Comparison of ENCODE assay signal across 8 cellular contexts in genomic region chr20:50930139-50931047, GRCh38. TPM values are rescaled to one million over a fixed set of nuclear protein-coding genes. Genes with fewer than 3 reads are reported as not detected.
A peak's percentile ranks its signal among the peaks of the same experiment; 100 is the strongest.
DNase-seq lines count a peak whose midpoint lies in the region; TF ChIP-seq lines count a peak whose summit lies in the region.

No MANE protein-coding gene starts in this region.

- no peak overlapping the region for H2AFZ ChIP-seq in neural cell (ENCODE audit: low read depth, low read length)

- H3F3A ChIP-seq in neural cell (ENCODE audit: insufficient read depth, low read length, poor library complexity, severe bottlenecking) = no peaks in the 10 kb centered on the region

- peak overlapping the region; percentile 98 for H3K27ac Mint-ChIP-seq in activated CD4-positive, alpha-beta T cell treated with anti-CD3 and anti-CD28 coated beads, Interleukin-2, amount 10 ng/mL, durations not matched to agents 7 days and 5 days

- TF ChIP-seq CTCF in esophagus muscularis mucosa (IDR thresholded peaks at IDR 0.05) (no peak), neural cell (IDR thresholded peaks at IDR 0.05; ENCODE audit: poor library complexity, severe bottlenecking) (no peak)

- no peak for TF ChIP-seq EP300 in esophagus muscularis mucosa (IDR thresholded peaks at IDR 0.05)
- TF ChIP-seq EP300 in neural cell (conservative IDR thresholded peaks at IDR 0.05; ENCODE audit: poor library complexity, severe bottlenecking) = no peak

- H3K4me3 Mint-ChIP-seq in activated CD4-positive, alpha-beta T cell treated with anti-CD3 and anti-CD28 coated beads, Interleukin-2, amount 10 ng/mL, durations not matched to agents 7 days and 5 days = peak overlapping the region; percentile 97

- peak; percentile 22 for DNase-seq in NK-92 treated with Interleukin-12 subunit alpha and Interleukin-12 subunit beta, amount 100 ng/mL, for 24 hours (lab: John Stamatoyannopoulos, UW)
- DNase-seq in NK-92 (lab: John Stamatoyannopoulos, UW; ENCODE audit: unreplicated experiment) (no peak), HK-2 (ENCODE audit: unreplicated experiment) (peak; percentile 38), esophagus muscularis mucosa (ENCODE audit: extremely low spot score) (no peak), mucosa of gallbladder (ENCODE audit: low spot score) (no peak), OCI-M2 (lab: John Stamatoyannopoulos, UW; ENCODE audit: unreplicated experiment) (no peak)
- DNase-seq in activated CD4-positive, alpha-beta T cell treated with anti-CD3 and anti-CD28 coated beads, Interleukin-2, amount 10 ng/mL, durations not matched to agents 7 days and 5 days = peak; percentile 13

- CTCF ChIA-PET in activated CD4-positive, alpha-beta T cell treated with anti-CD3 and anti-CD28 coated beads, Interleukin-2, amount 10 ng/mL, durations not matched to agents 7 days and 5 days (lab: Charles Lee) = interaction anchor here (0.5 to 5.5 kb wide), 34 partner anchors 9 to 707 kb away, joined by 3 to 49 read pairs (median 6); partner anchors contain the start of genes BCAS4, DPM1 and MOCS3

- POLR2A ChIA-PET in activated CD4-positive, alpha-beta T cell treated with anti-CD3 and anti-CD28 coated beads, Interleukin-2, amount 10 ng/mL, durations not matched to agents 7 days and 5 days (lab: Charles Lee) = interaction anchor here (1.1 kb wide), 1 partner anchor 136 kb away, joined by 8 read pairs; the partner anchor contains the start of gene BCAS4

- H3K4me1 Mint-ChIP-seq in activated CD4-positive, alpha-beta T cell treated with anti-CD3 and anti-CD28 coated beads, Interleukin-2, amount 10 ng/mL, durations not matched to agents 7 days and 5 days = peaks cover 47% of the 10 kb centered on the region

- H3K36me3 ChIP-seq in esophagus muscularis mucosa (peaks cover 7 to 34% (median 16%) of the 10 kb centered on the region in 4 donors), neural cell (ENCODE audit: insufficient read depth, low read length) (peaks cover 6% of the 10 kb centered on the region)

- H3K9me2 ChIP-seq in neural cell (ENCODE audit: insufficient read depth, low read length) = no peaks in the 10 kb centered on the region

- no peak for TF ChIP-seq POLR2A in esophagus muscularis mucosa (IDR thresholded peaks at IDR 0.05; ENCODE audit: low read depth)

- no peaks in the 10 kb centered on the region for H3K27me3 Mint-ChIP-seq in activated CD4-positive, alpha-beta T cell treated with anti-CD3 and anti-CD28 coated beads, Interleukin-2, amount 10 ng/mL, durations not matched to agents 7 days and 5 days

- H3K9me3 Mint-ChIP-seq in activated CD4-positive, alpha-beta T cell treated with anti-CD3 and anti-CD28 coated beads, Interleukin-2, amount 10 ng/mL, durations not matched to agents 7 days and 5 days = no peaks in the 10 kb centered on the region

- H3K27ac ChIP-seq in esophagus muscularis mucosa (replicated peaks in 1 of 4) (peak overlapping the region; percentile 98 to 99 (median 98)), neural cell (ENCODE audit: low read length) (peak overlapping the region; percentile 97)

- intact Hi-C loops in esophagus muscularis mucosa (cut with DNase I) = loop anchor here (2.0 to 5.0 kb wide), 2 partner anchors 113 to 136 kb away; partner anchors contain the start of gene BCAS4

- H3K27me3 ChIP-seq in esophagus muscularis mucosa (peaks cover 0 to 4% (median 0%) of the 10 kb centered on the region in 4 donors), neural cell (ENCODE audit: insufficient read depth, low read depth, low read length) (no peaks in the 10 kb centered on the region)

- peak overlapping the region; percentile 73 to 94 (median 87) for H3K4me3 ChIP-seq in esophagus muscularis mucosa
- peak overlapping the region; percentile 67 for H3K4me3 ChIP-seq in neural cell (ENCODE audit: low read length)

- peak overlapping the region; percentile 96 for H3K9ac ChIP-seq in neural cell (ENCODE audit: low read length)

- no peak for TF ChIP-seq RAD21 in neural cell (conservative IDR thresholded peaks at IDR 0.05)

- H3K4me1 ChIP-seq in esophagus muscularis mucosa = peaks cover 33 to 57% (median 53%) of the 10 kb centered on the region in 4 donors

- peak overlapping the region; percentile 66 for H3K4me2 ChIP-seq in neural cell (ENCODE audit: low read length)

- H3K36me3 Mint-ChIP-seq in activated CD4-positive, alpha-beta T cell treated with anti-CD3 and anti-CD28 coated beads, Interleukin-2, amount 10 ng/mL, durations not matched to agents 7 days and 5 days (ENCODE audit: low read depth) = peaks cover 65% of the 10 kb centered on the region

- peaks cover 47% of the 10 kb centered on the region for H3K79me2 ChIP-seq in neural cell (replicated peaks; ENCODE audit: insufficient read depth, low read length)

- WGBS in esophagus muscularis mucosa = 2% methylated on average over 28 of the region's 97 CpGs

- H3K9me3 ChIP-seq in esophagus muscularis mucosa (no peaks in the 10 kb centered on the region), neural cell (ENCODE audit: low read length) (no peaks in the 10 kb centered on the region)

- H4K20me1 ChIP-seq in neural cell (ENCODE audit: insufficient read depth) = peaks cover 38% of the 10 kb centered on the region

TF ChIP-seq in neural cell, 6 proteins besides CTCF, POLR2A, EP300 and RAD21:
- no peak for TF ChIP-seq MXI1 (conservative IDR thresholded peaks at IDR 0.05; ENCODE audit: poor library complexity, severe bottlenecking)
- peak; percentile 32 for TF ChIP-seq REST (IDR thresholded peaks at IDR 0.05; ENCODE audit: borderline replicate concordance)
- no peak for TF ChIP-seq TAF1 (IDR thresholded peaks at IDR 0.05; ENCODE audit: low read depth)
- TF ChIP-seq POLR2AphosphoS5 (IDR thresholded peaks at IDR 0.05) = no peak

RNA-seq across cellular contexts. Expression of gene ADNP, which starts 0.8 kb away (rescaled TPM):
- total RNA-seq in activated CD4-positive, alpha-beta T cell treated with anti-CD3 and anti-CD28 coated beads, Interleukin-2, amount 10 ng/mL, durations not matched to agents 7 days and 5 days = 10 to 100 TPM; 70.7 to 90.4 TPM
- total RNA-seq in esophagus muscularis mucosa = 10 to 100 TPM; 39.1 to 59.8 (median 48.2) TPM
- 78.5 and 81.4 TPM in 2 replicates for polyA plus RNA-seq in neural cell
- 118 and 167 TPM in 2 replicates for polyA minus RNA-seq in neural cell
- 68.9 TPM for total RNA-seq in mucosa of gallbladder

RNA-seq across cellular contexts. Expression of gene DPM1, which starts 27.9 kb away (rescaled TPM):
- total RNA-seq in activated CD4-positive, alpha-beta T cell treated with anti-CD3 and anti-CD28 coated beads, Interleukin-2, amount 10 ng/mL, durations not matched to agents 7 days and 5 days = 10 to 100 TPM; 45.6 to 46.2 TPM
- 10 to 100 TPM; 33.6 to 56.3 (median 41.7) TPM for total RNA-seq in esophagus muscularis mucosa
- 95.5 and 137 TPM in 2 replicates for polyA plus RNA-seq in neural cell
- polyA minus RNA-seq in neural cell = 52.6 and 57.3 TPM in 2 replicates
- 31.7 TPM for total RNA-seq in mucosa of gallbladder

RNA-seq across cellular contexts. Expression of gene MOCS3, which starts 28.2 kb away (rescaled TPM):
- 1 to 10 TPM; 4.2 to 5.1 TPM for total RNA-seq in activated CD4-positive, alpha-beta T cell treated with anti-CD3 and anti-CD28 coated beads, Interleukin-2, amount 10 ng/mL, durations not matched to agents 7 days and 5 days
- total RNA-seq in esophagus muscularis mucosa = 1 to 10 TPM; 2.9 to 6.2 (median 4.2) TPM
- polyA plus RNA-seq in neural cell = 5.5 and 5.6 TPM in 2 replicates
- 12.4 and 14.1 TPM in 2 replicates for polyA minus RNA-seq in neural cell
- 5.2 TPM for total RNA-seq in mucosa of gallbladder

Comparison
In these comparisons a context has a peak if more than half of its experiments do, and no peak if none do; other contexts are left out.
1. DNase-seq: peak in NK-92 treated with Interleukin-12 subunit alpha and Interleukin-12 subunit beta, amount 100 ng/mL, for 24 hours (single experiment), HK-2 (single experiment) and activated CD4-positive, alpha-beta T cell treated with anti-CD3 and anti-CD28 coated beads, Interleukin-2, amount 10 ng/mL, durations not matched to agents 7 days and 5 days (single experiment); none in NK-92 (single experiment), esophagus muscularis mucosa (single experiment), mucosa of gallbladder (single experiment) and OCI-M2 (single experiment).